ENCODE assay signal across 4 cellular contexts in the genomic region with DNA sequence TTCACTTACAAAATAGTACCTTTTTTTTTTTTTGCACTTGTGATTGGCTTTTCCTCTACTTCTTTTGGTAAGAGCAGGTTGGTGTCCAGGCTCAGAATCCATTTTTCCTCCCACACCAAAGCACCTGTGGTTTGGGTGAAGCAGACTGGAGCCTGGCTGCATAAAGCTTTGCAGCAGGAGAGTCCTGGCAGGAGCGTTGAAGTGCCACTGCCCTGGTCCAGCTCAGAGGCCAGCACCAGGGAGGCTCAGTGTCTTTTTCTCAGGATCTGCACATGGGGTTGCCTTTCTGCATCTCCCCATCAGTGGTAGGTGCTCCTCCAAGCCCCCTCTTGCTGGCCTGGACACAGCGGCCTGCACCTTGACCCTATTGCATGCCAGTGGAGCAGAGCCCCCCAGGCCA. TPM values are rescaled to one million over a fixed set of nuclear protein-coding genes. Genes with fewer than 3 reads are reported as not detected.
"Had no signal": no experiment of that assay in that cellular context is flagged by ENCODE, and none has a peak within 500 bp of the region (broad histone marks: within the 10 kb centered on the region; RNA-seq: fewer than 3 reads in every experiment).

No MANE protein-coding gene starts in this region.

RNA-seq across cellular contexts. Expression of a gene that starts 1.7 kb away (rescaled TPM):
- total RNA-seq: HepG2, HT-29, IMR-90, K562 had no signal
